Comparison of ENCODE assay signal across 25 cellular contexts in the genomic region with DNA sequence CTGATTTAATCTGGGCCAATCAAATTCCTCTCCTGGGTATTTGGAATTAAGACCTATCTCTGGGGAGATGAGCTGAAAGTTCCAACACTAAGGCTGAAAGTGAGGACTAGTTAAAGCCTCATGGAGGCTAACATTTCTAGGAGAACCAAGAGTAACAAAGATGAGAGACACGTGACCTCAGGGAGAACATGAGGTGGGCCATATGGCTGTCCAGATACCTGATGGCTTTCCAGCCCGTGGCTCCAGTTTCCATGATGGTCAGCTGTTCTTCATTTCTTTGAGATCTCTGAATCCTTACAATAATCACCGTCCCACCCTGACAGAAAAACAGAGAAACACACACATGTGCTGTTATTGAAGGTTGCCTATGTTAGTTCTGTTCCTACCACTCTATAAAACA.
A peak's percentile ranks its signal among the peaks of the same experiment; 100 is the strongest.
DNase-seq lines count a peak whose midpoint lies in the region; ATAC-seq, FAIRE-seq and TF ChIP-seq lines count a peak whose summit lies in the region.
"Had no signal": no experiment of that assay in that cellular context is flagged by ENCODE, and none has a peak within 500 bp of the region (broad histone marks: within the 10 kb centered on the region; RNA-seq: fewer than 3 reads in every experiment).

No MANE protein-coding gene starts in this region.

- H3K9me3 ChIP-seq in K562 (replicated peaks; ENCODE audit: control insufficient read depth, insufficient read depth, low read depth, low read length) (no peaks in the 10 kb centered on the region), trophoblast cell (ENCODE audit: insufficient read depth, low read depth, low read length) (no peaks in the 10 kb centered on the region)
- H3K9me3 ChIP-seq: BE2C, BLaER1 had no signal

- no peak overlapping the region for H3K14ac ChIP-seq in trophoblast cell (ENCODE audit: low read length)

- H3K9me1 ChIP-seq in K562 (ENCODE audit: control insufficient read depth, insufficient read depth, low read length): no peaks in the 10 kb centered on the region

- H4K20me1 ChIP-seq in K562 (replicated peaks; ENCODE audit: control insufficient read depth, insufficient read depth, low read length): no peaks in the 10 kb centered on the region
- H4K20me1 ChIP-seq: BLaER1 had no signal

- TF ChIP-seq CTCF in K562 (IDR thresholded peaks at IDR 0.05 in 2 of 3, conservative IDR thresholded peaks at IDR 0.05 in 1 of 3; ENCODE audit: insufficient read depth in 2 of 3, low read depth in 1 of 3, low read length in 3 of 3): no peak
- no peak for TF ChIP-seq CTCF in glutamatergic neuron (IDR thresholded peaks at IDR 0.05; ENCODE audit: partially characterized antibody, unreplicated experiment)

- H3K4me1 ChIP-seq in K562 (replicated peaks in 1 of 2; ENCODE audit: control insufficient read depth in 2 of 2, insufficient read depth in 2 of 2, low read length in 2 of 2) (peaks cover 0 to 24% of the 10 kb centered on the region in 2 experiments; a peak in 4 of 5 replicates), trophoblast cell (ENCODE audit: control insufficient read depth in 1 of 2, insufficient read depth in 2 of 2, low read length in 2 of 2) (no peaks in the 10 kb centered on the region)
- H3K4me1 ChIP-seq: BE2C, BLaER1 had no signal

- H2BK5ac ChIP-seq in trophoblast cell (ENCODE audit: low read depth, low read length, poor library complexity): no peak overlapping the region

- no peak overlapping the region for H4K8ac ChIP-seq in trophoblast cell (ENCODE audit: low read depth, low read length)

- H2BK12ac ChIP-seq in trophoblast cell (ENCODE audit: low read length): no peak overlapping the region

- H3K36me3 ChIP-seq in K562 (ENCODE audit: control insufficient read depth, insufficient read depth, low read length) (no peaks in the 10 kb centered on the region; the same call in 2 of the 3 replicates), trophoblast cell (ENCODE audit: control insufficient read depth in 1 of 2, insufficient read depth in 2 of 2, low read length in 2 of 2) (no peaks in the 10 kb centered on the region)
- H3K36me3 ChIP-seq: BE2C, BLaER1 had no signal

- 0 out of 3 replicates have a peak overlapping the region, but pooled peaks have one; percentile 5 for H3K27ac ChIP-seq in K562 (ENCODE audit: extremely low read depth, low read depth, low read length)
- no peak overlapping the region for H3K27ac ChIP-seq in trophoblast cell (ENCODE audit: low read depth, low read length)
- H3K27ac ChIP-seq: BLaER1 had no signal

- 40% methylated on average over 3 of the region's 3 CpGs for WGBS in K562 (ENCODE audit: insufficient coverage, low coverage, missing lambda C conversion rate)
- no CpG with 5 or more reads among the region's 3 CpGs for WGBS in trophoblast cell (ENCODE audit: extremely low coverage, insufficient coverage, insufficient read length)

- H3K4me3 Mint-ChIP-seq in glutamatergic neuron (ENCODE audit: unreplicated experiment): no peak overlapping the region
- H3K4me3 Mint-ChIP-seq: CD14-positive monocyte; CD4-positive, alpha-beta memory T cell; CD4-positive, CD25-positive, alpha-beta regulatory T cell; CD8-positive, alpha-beta memory T cell had no signal

- CTCF ChIA-PET in K562 (lab: Yijun Ruan, JAX; ENCODE audit: low intra/inter-chr PET ratio): no interaction called here

- no peak overlapping the region for H3K4me3 ChIP-seq in K562
- no peak overlapping the region for H3K4me3 ChIP-seq in trophoblast cell (ENCODE audit: low read depth, low read length)
- H3K4me3 ChIP-seq: BLaER1, GM12878 had no signal

- H4K91ac ChIP-seq in trophoblast cell (ENCODE audit: low read depth, low read length): no peak overlapping the region

- H3K36me3 Mint-ChIP-seq in glutamatergic neuron (ENCODE audit: unreplicated experiment): no peaks in the 10 kb centered on the region
- H3K36me3 Mint-ChIP-seq: CD14-positive monocyte; CD4-positive, alpha-beta memory T cell; CD4-positive, CD25-positive, alpha-beta regulatory T cell had no signal

- H3K4me1 Mint-ChIP-seq in glutamatergic neuron (ENCODE audit: low read depth, unreplicated experiment): peaks cover 7% of the 10 kb centered on the region
- H3K4me1 Mint-ChIP-seq: CD14-positive monocyte; CD4-positive, alpha-beta memory T cell; CD4-positive, CD25-positive, alpha-beta regulatory T cell; CD8-positive, alpha-beta memory T cell had no signal

- no peak overlapping the region for H3K4ac ChIP-seq in trophoblast cell (ENCODE audit: low read depth, low read length)

- H2AFZ ChIP-seq in K562 (ENCODE audit: low read depth, low read length) (peak overlapping the region; percentile 84), trophoblast cell (ENCODE audit: insufficient read depth, low read length, poor library complexity) (no peak overlapping the region)

- H3K27me3 Mint-ChIP-seq in glutamatergic neuron (ENCODE audit: unreplicated experiment): peaks cover 2% of the 10 kb centered on the region
- H3K27me3 Mint-ChIP-seq: CD4-positive, CD25-positive, alpha-beta regulatory T cell; CD8-positive, alpha-beta memory T cell had no signal

- H3K18ac ChIP-seq in trophoblast cell (ENCODE audit: low read length): no peak overlapping the region

- H3K4me2 ChIP-seq in K562 (ENCODE audit: insufficient read depth, low read length): no peak overlapping the region
- no peak overlapping the region for H3K4me2 ChIP-seq in trophoblast cell (ENCODE audit: low read length)
- H3K4me2 ChIP-seq: BLaER1 had no signal

- BruUV-seq in K562 (replicated peaks; lab: Mats Ljungman, UMichigan): no TSS peak

- peak; percentile 23 for FAIRE-seq in K562 (lab: Jason Lieb, UNC)
- FAIRE-seq: A204.1, GM12878, GM12892, GM18507 had no signal

- H3K9ac ChIP-seq in K562 (ENCODE audit: insufficient read depth in 1 of 2, low read depth in 2 of 2, low read length in 2 of 2) (no peak overlapping the region), trophoblast cell (ENCODE audit: low read length) (no peak overlapping the region)
- H3K9ac ChIP-seq: BLaER1 had no signal

- in situ Hi-C loops in K562 (cut with MboI): no loop called here

- ATAC-seq in K562 (peak; percentile 32), GM21515 (IDR thresholded peaks at IDR 0.05; ENCODE audit: unreplicated experiment) (no peak)
- ATAC-seq: GM12878 had no signal

- peak overlapping the region; percentile 59 for H3K27ac Mint-ChIP-seq in glutamatergic neuron (ENCODE audit: unreplicated experiment)
- H3K27ac Mint-ChIP-seq: CD14-positive monocyte; CD4-positive, alpha-beta memory T cell; CD4-positive, CD25-positive, alpha-beta regulatory T cell; CD8-positive, alpha-beta memory T cell had no signal

- intact Hi-C loops in K562 (cut with micrococcal nuclease): no loop called here
- intact Hi-C loops in posterior vena cava (cut with DNase I): loop anchor here in 1 of 2 donors (10.0 kb wide), 1 partner anchor 122 kb away; no protein-coding TSS in a partner anchor

- no peak overlapping the region for H4K12ac ChIP-seq in trophoblast cell (ENCODE audit: low read depth, low read length)

- TF ChIP-seq RAD21 in K562 (CRISPR knock-in tag; conservative IDR thresholded peaks at IDR 0.05 in 1 of 2, IDR thresholded peaks at IDR 0.05 in 1 of 2): no peak

- no peak overlapping the region for H3K23ac ChIP-seq in trophoblast cell (ENCODE audit: low read length)

- H3K79me2 ChIP-seq in K562 (ENCODE audit: control insufficient read depth, insufficient read depth, low read length) (no peaks in the 10 kb centered on the region), trophoblast cell (ENCODE audit: control insufficient read depth, insufficient read depth, low read length, poor library complexity) (no peaks in the 10 kb centered on the region)

- no peaks in the 10 kb centered on the region for H3K9me3 Mint-ChIP-seq in glutamatergic neuron (ENCODE audit: unreplicated experiment)

- no peak for TF ChIP-seq POLR2A in K562 (conservative IDR thresholded peaks at IDR 0.05)

- no peak overlapping the region for H2BK120ac ChIP-seq in trophoblast cell (ENCODE audit: insufficient read depth, low read length, poor library complexity)

- H2AK5ac ChIP-seq in trophoblast cell (ENCODE audit: low read length): no peak overlapping the region

- H3K27me3 ChIP-seq in K562 (ENCODE audit: control insufficient read depth in 2 of 2, insufficient read depth in 2 of 2, low read length in 2 of 2) (no peaks in the 10 kb centered on the region), trophoblast cell (ENCODE audit: insufficient read depth, low read length) (no peaks in the 10 kb centered on the region)
- H3K27me3 ChIP-seq: BE2C, BLaER1 had no signal

- no peak for DNase-seq in K562 (ENCODE audit: extremely low read depth in 1 of 4, low spot score in 3 of 4)
- DNase-seq in glutamatergic neuron: no peak
- peak; percentile 52 for DNase-seq in posterior vena cava (ENCODE audit: low spot score)
- DNase-seq in trophoblast cell: no peak
- DNase-seq: 8988T; ACHN; BE2C; C1 segment of cervical spinal cord; CD4-positive, alpha-beta memory T cell; CD4-positive, CD25-positive, alpha-beta regulatory T cell; CD8-positive, alpha-beta memory T cell; COR-L47; DMS153; DMS53; DMS79; DND-41; EL; GDM1 had no signal

- no peak for TF ChIP-seq EP300 in K562 (IDR thresholded peaks at IDR 0.05; ENCODE audit: low read length)

- POLR2A ChIA-PET in K562 (lab: Yijun Ruan, JAX): interaction anchor here (0.8 to 2.6 kb wide), 3 partner anchors 11 to 197 kb away, joined by 3 to 7 read pairs (median 3); no protein-coding TSS in a partner anchor

- no peaks in the 10 kb centered on the region for H3K79me1 ChIP-seq in trophoblast cell (ENCODE audit: low read length)

TF ChIP-seq in K562, 482 proteins besides CTCF, POLR2A, EP300 and RAD21 (continues in another document):
- TF ChIP-seq CXXC5 (CRISPR knock-in tag; IDR thresholded peaks at IDR 0.05) (peak; percentile 13; the same call in 1 of the 2 replicates), ZNF3 (CRISPR knock-in tag; IDR thresholded peaks at IDR 0.05) (no peak), HMGN3 (IDR thresholded peaks at IDR 0.05; ENCODE audit: borderline replicate concordance, extremely low read depth, insufficient read length, low read depth, low read length) (no peak), BRCA1 (IDR thresholded peaks at IDR 0.05) (no peak), BRCA1 (CRISPR knock-in tag; IDR thresholded peaks at IDR 0.05) (no peak)
